In genomic region chr16:1532771-1533170, GRCh38 we compare ENCODE assay signal across 1 cellular context.
TF ChIP-seq lines count a peak whose summit lies in the region.

No MANE protein-coding gene starts in this region.

TF ChIP-seq in IMR-90, 13 proteins besides CTCF, POLR2A, EP300 and RAD21:
- TF ChIP-seq FOS (IDR thresholded peaks at IDR 0.05; ENCODE audit: low read depth, low read length) (no peak), SMC3 (IDR thresholded peaks at IDR 0.05; ENCODE audit: low read depth, low read length) (no peak), MXI1 (IDR thresholded peaks at IDR 0.05; ENCODE audit: borderline replicate concordance, low read depth, low read length) (no peak)
